Comparison of ENCODE assay signal across 18 cellular contexts in the genomic region with DNA sequence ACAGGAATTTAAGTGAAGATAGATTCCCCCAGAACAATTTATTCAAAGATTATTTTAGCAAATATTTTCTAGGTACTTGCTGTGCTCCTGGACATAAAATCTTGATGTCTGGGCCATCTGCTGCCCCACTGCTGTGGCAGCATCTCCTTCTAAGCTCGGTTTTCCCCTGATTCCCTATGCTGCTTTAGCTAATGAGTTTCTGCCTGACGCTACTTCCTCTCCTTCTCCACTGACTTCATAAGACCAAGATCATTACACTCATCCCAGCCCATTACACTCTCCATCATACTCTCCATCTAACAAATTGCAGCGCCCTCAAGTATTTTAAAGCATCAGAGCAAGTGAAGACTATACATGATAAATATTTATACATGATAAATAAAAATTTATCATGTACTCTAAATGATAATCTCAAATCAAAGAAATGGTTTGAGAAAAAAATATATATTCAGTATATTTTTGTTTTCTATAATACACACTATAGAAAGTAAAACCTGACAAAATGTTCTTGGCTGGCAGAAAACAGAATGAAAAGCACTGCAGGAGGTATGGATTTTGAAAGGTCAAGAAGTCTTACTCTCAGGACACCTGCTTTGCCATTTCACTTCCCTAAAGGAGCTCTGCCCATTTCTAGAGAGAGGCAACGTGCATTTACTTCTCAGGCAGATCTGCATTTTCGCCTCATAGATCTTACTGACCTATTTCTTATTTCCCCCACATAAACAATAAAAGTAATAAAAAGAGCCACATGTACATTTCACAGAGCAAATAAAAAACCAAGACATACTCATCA.
A peak's percentile ranks its signal among the peaks of the same experiment; 100 is the strongest.
DNase-seq lines count a peak whose midpoint lies in the region; ATAC-seq and TF ChIP-seq lines count a peak whose summit lies in the region.
"Had no signal": no experiment of that assay in that cellular context is flagged by ENCODE, and none has a peak within 500 bp of the region (broad histone marks: within the 10 kb centered on the region; RNA-seq: fewer than 3 reads in every experiment).

No MANE protein-coding gene starts in this region.

- no peak for TF ChIP-seq CTCF in WTC11 (IDR thresholded peaks at IDR 0.05)

- no peaks in the 10 kb centered on the region; the same call in 1 of the 2 replicates for H3K9me3 Mint-ChIP-seq in WTC11
- H3K9me3 Mint-ChIP-seq: endodermal cell had no signal

- POLR2A ChIA-PET in WTC11 (lab: Charles Lee): no interaction called here

- H3K27me3 Mint-ChIP-seq in WTC11 (ENCODE audit: low read depth): no peaks in the 10 kb centered on the region

- intact Hi-C loops in posterior vena cava (cut with DNase I): loop anchor here in 1 of 2 donors (5.0 kb wide), 1 partner anchor 1961 kb away; no protein-coding TSS in a partner anchor

- DNase-seq in WTC11 (ENCODE audit: low spot score) (no peak), DMS114 treated with DMSO at 0.1 percent for 48 hours (lab: John Stamatoyannopoulos, UW; ENCODE audit: unreplicated experiment) (no peak), posterior vena cava (ENCODE audit: low spot score) (no peak), mucosa of gallbladder (ENCODE audit: low spot score) (no peak)
- DNase-seq: activated CD8-positive, alpha-beta memory T cell treated with anti-CD3 and anti-CD28 coated beads, Interleukin-2, amount 50 U/mL, for 48 hours; DND-41; endodermal cell; foreskin melanocyte; Kasumi-1; mesenchymal stem cell; NCI-H1694 treated with DMSO at 0.1 percent for 48 hours; NCI-H524 treated with DMSO at 0.1 percent for 48 hours; stimulated activated naive CD4-positive, alpha-beta T cell treated with Interleukin-2 at 50 U/mL for 16 hours; T-helper 1 cell had no signal

- ATAC-seq in GM18909 (IDR thresholded peaks at IDR 0.05; ENCODE audit: poor library complexity, unreplicated experiment): peak; percentile 70
- ATAC-seq in GM21576 (IDR thresholded peaks at IDR 0.05; ENCODE audit: unreplicated experiment): peak; percentile 84
- ATAC-seq in HG03095 (IDR thresholded peaks at IDR 0.05; ENCODE audit: unreplicated experiment): peak; percentile 73
- ATAC-seq in WTC11: peak; percentile 48

- H3K4me1 Mint-ChIP-seq in WTC11: peaks cover 24% of the 10 kb centered on the region

- H3K36me3 Mint-ChIP-seq in WTC11: no peaks in the 10 kb centered on the region

- no peak overlapping the region for H3K27ac Mint-ChIP-seq in WTC11
- H3K27ac Mint-ChIP-seq: activated naive CD8-positive, alpha-beta T cell; endodermal cell had no signal

- H3K4me3 Mint-ChIP-seq in WTC11: no peak overlapping the region
- H3K4me3 Mint-ChIP-seq: activated naive CD8-positive, alpha-beta T cell; endodermal cell had no signal

- CTCF ChIA-PET in WTC11 (lab: Charles Lee): interaction anchor here (0.6 kb wide), 1 partner anchor 332 kb away, joined by 3 read pairs; no protein-coding TSS in a partner anchor

TF ChIP-seq in WTC11, 78 proteins besides CTCF, POLR2A, EP300 and RAD21:
- TF ChIP-seq ZBTB43 (CRISPR knock-in tag; IDR thresholded peaks at IDR 0.05) (no peak), USF2 (CRISPR knock-in tag; IDR thresholded peaks at IDR 0.05) (no peak), ZNF317 (CRISPR knock-in tag; IDR thresholded peaks at IDR 0.05; ENCODE audit: borderline replicate concordance, low read depth) (no peak), HMGA2 (CRISPR knock-in tag; IDR thresholded peaks at IDR 0.05) (no peak), FOXK1 (CRISPR knock-in tag; IDR thresholded peaks at IDR 0.05) (no peak), ZNF532 (CRISPR knock-in tag; IDR thresholded peaks at IDR 0.05; ENCODE audit: borderline replicate concordance) (no peak), TCF7 (CRISPR knock-in tag; IDR thresholded peaks at IDR 0.05; ENCODE audit: low read depth) (no peak), ETV6 (CRISPR knock-in tag; IDR thresholded peaks at IDR 0.05) (no peak)
- TF ChIP-seq, protein P1, sequence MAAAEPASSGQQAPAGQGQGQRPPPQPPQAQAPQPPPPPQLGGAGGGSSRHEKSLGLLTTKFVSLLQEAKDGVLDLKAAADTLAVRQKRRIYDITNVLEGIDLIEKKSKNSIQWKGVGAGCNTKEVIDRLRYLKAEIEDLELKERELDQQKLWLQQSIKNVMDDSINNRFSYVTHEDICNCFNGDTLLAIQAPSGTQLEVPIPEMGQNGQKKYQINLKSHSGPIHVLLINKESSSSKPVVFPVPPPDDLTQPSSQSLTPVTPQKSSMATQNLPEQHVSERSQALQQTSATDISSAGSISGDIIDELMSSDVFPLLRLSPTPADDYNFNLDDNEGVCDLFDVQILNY (CRISPR knock-in tag; IDR thresholded peaks at IDR 0.05): no peak
